ENCODE assay signal across 8 cellular contexts in genomic region chr12:92899388-92900001, GRCh38. TPM values are rescaled to one million over a fixed set of nuclear protein-coding genes. Genes with fewer than 3 reads are reported as not detected.
DNase-seq lines count a peak whose midpoint lies in the region; ATAC-seq and TF ChIP-seq lines count a peak whose summit lies in the region.

No MANE protein-coding gene starts in this region.

- H3K4me1 ChIP-seq in gastroesophageal sphincter, result peaks cover 0 to 30% (median 9%) of the 10 kb centered on the region in 3 donors
- peaks cover 8% of the 10 kb centered on the region for H3K4me1 ChIP-seq in parathyroid adenoma

- peak overlapping the region; percentile 80 to 89 (median 82) for H3K27ac ChIP-seq in gastroesophageal sphincter
- peak overlapping the region; percentile 34 for H3K27ac ChIP-seq in parathyroid adenoma

- no peaks in the 10 kb centered on the region for H3K36me3 ChIP-seq in gastroesophageal sphincter
- H3K36me3 ChIP-seq in parathyroid adenoma (ENCODE audit: control insufficient read depth, insufficient read depth, low read length), result no peaks in the 10 kb centered on the region

- no peak for TF ChIP-seq CTCF in gastroesophageal sphincter (IDR thresholded peaks at IDR 0.05)
- TF ChIP-seq CTCF in parathyroid adenoma (IDR thresholded peaks at IDR 0.05), result no peak

- in situ Hi-C loops in SK-MEL-5 (cut with HindIII; ENCODE audit: low pct_unique_long_range_greater_than_20kb, low sequenced_read_pairs), result no loop called here

- H3K9me3 ChIP-seq in gastroesophageal sphincter, result no peaks in the 10 kb centered on the region
- H3K9me3 ChIP-seq in parathyroid adenoma (ENCODE audit: control insufficient read depth, low read length), result no peaks in the 10 kb centered on the region

- TF ChIP-seq EP300 in gastroesophageal sphincter (IDR thresholded peaks at IDR 0.05), result no peak

- TF ChIP-seq POLR2A in gastroesophageal sphincter (IDR thresholded peaks at IDR 0.05), result no peak

- peak; percentile 99 for ATAC-seq in gastroesophageal sphincter
- ATAC-seq in GM21423 (IDR thresholded peaks at IDR 0.05; ENCODE audit: unreplicated experiment), result no peak
- no peak for ATAC-seq in HG03378 (IDR thresholded peaks at IDR 0.05; ENCODE audit: unreplicated experiment)
- ATAC-seq in GM18502 (IDR thresholded peaks at IDR 0.05; ENCODE audit: poor library complexity, unreplicated experiment), result no peak

- H3K79me2 ChIP-seq in parathyroid adenoma, result peaks cover 33% of the 10 kb centered on the region

- H3K4me3 ChIP-seq in gastroesophageal sphincter (no peak overlapping the region), parathyroid adenoma (ENCODE audit: low read depth, low read length) (no peak overlapping the region)

- WGBS in gastroesophageal sphincter (ENCODE audit: low coverage in 1 of 2), 2 donors, result 0% methylated on average over 3 of the region's 3 CpGs

- no peaks in the 10 kb centered on the region for H3K27me3 ChIP-seq in gastroesophageal sphincter
- no peaks in the 10 kb centered on the region for H3K27me3 ChIP-seq in parathyroid adenoma (ENCODE audit: control insufficient read depth, insufficient read depth, low read length)

- peak; percentile 99 for DNase-seq in ELR (ENCODE audit: low read depth)
- peak; percentile 73 for DNase-seq in SK-MEL-5 (ENCODE audit: low read depth, low spot score)
- no peak for DNase-seq in T-helper 1 cell

- H3K9ac ChIP-seq in parathyroid adenoma, result no peak overlapping the region

- peak overlapping the region; percentile 17 for H2AFZ ChIP-seq in parathyroid adenoma

- H3K4me2 ChIP-seq in parathyroid adenoma (ENCODE audit: low read length), result no peak overlapping the region

RNA-seq across cellular contexts. Expression of gene EEA1, which starts 29.6 kb away (rescaled TPM):
- 29.0 and 31.5 TPM in 2 replicates for total RNA-seq in SK-MEL-5 (2014; rRNA removed; shearing (Covaris generic))
- polyA plus RNA-seq in SK-MEL-5 (2015; cell fraction: cytosol; rRNA removed), result 9.7 and 15.1 TPM in 2 replicates
- 22.3 and 25.4 TPM in 2 replicates for polyA plus RNA-seq in SK-MEL-5 (2015; cell fraction: nucleus; rRNA removed)
- 10 to 100 TPM; 25.0 to 37.1 (median 30.4) TPM for total RNA-seq in gastroesophageal sphincter

Comparison
In these comparisons a context has a peak if more than half of its experiments do, and no peak if none do; other contexts are left out.
1. DNase-seq: peak in ELR (single experiment) and SK-MEL-5 (single experiment); none in T-helper 1 cell (0 of 5).